ENCODE assay signal across 32 cellular contexts in the genomic region with DNA sequence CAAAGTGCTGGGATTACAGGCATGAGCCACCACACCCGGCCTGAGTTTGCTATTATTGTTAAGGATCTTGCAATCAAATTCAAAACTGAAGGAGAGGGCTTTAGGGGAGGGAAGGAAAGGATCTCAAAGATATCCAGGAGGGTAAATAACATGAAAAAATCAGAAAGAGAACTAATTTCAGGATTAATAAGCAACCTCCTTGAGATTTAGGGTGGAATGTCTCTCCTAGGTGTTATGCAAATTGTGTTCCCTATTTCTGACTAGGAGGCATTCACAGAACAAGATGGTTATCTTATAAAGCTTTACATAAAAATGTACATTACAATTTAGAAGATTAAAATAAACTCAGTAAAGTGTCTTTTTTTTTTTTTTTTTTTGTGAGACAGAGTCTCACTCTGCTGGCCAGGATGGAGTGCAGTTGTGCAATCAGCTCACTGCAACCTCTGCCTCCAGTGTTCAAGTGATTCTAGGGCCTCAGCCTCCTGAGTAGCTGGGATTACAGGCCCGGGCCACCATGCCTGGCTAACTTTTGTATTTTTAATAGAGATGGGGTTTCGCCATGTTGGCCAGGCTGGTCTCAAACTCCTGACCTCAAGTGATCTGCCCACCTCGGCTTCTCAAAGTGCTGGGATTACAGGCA.
"Had no signal": no experiment of that assay in that cellular context is flagged by ENCODE, and none has a peak within 500 bp of the region (broad histone marks: within the 10 kb centered on the region; RNA-seq: fewer than 3 reads in every experiment).

No MANE protein-coding gene starts in this region.

- H3K27me3 ChIP-seq: brain microvascular endothelial cell, dorsolateral prefrontal cortex, foreskin keratinocyte, gastrocnemius medialis, heart left ventricle had no signal

- H3K27ac Mint-ChIP-seq: activated CD4-positive, alpha-beta memory T cell treated with anti-CD3 and anti-CD28 coated beads for 36 hours; activated naive CD4-positive, alpha-beta T cell treated with anti-CD3 and anti-CD28 coated beads, Interleukin-2, amount 10 ng/mL, durations not matched to agents 7 days and 5 days; activated naive CD4-positive, alpha-beta T cell treated with anti-CD3 and anti-CD28 coated beads, Interleukin-2, amount 50 U/mL, for 72 hours; activated naive CD8-positive, alpha-beta T cell treated with anti-CD3 and anti-CD28 coated beads, Interleukin-2, amount 10 ng/mL, durations not matched to agents 7 days and 5 days; activated T-cell treated with anti-CD3 and anti-CD28 coated beads, Interleukin-2, amount 50 U/mL, for 24 hours; activated T-cell treated with anti-CD3 and anti-CD28 coated beads, Interleukin-2, amount 50 U/mL, for 72 hours; dendritic cell treated with granulocyte-macrophage colony-stimulating factor and Interleukin-4, amounts not matched to agents 40 ng/mL and 50 ng/mL, for 4 days; endodermal cell; T-helper 17 cell; T-helper 2 cell treated with Interferon-gamma antibody and Interleukin-4, amounts not matched to agents 5 μg/mL and 100 μg/mL, for 36 hours had no signal

- H3K27ac ChIP-seq: brain microvascular endothelial cell, coronary artery, dorsolateral prefrontal cortex, foreskin keratinocyte, gastrocnemius medialis, heart left ventricle had no signal

- H3K4me3 ChIP-seq: coronary artery, dorsolateral prefrontal cortex, gastrocnemius medialis, heart left ventricle had no signal

- H3K9me3 Mint-ChIP-seq: T-helper 2 cell treated with Interferon-gamma antibody and Interleukin-4, amounts not matched to agents 5 μg/mL and 100 μg/mL, for 36 hours had no signal

- H3K27me3 Mint-ChIP-seq: activated CD4-positive, alpha-beta memory T cell treated with anti-CD3 and anti-CD28 coated beads for 36 hours; activated naive CD4-positive, alpha-beta T cell treated with anti-CD3 and anti-CD28 coated beads, Interleukin-2, amount 10 ng/mL, durations not matched to agents 7 days and 5 days; activated naive CD8-positive, alpha-beta T cell treated with anti-CD3 and anti-CD28 coated beads, Interleukin-2, amount 10 ng/mL, durations not matched to agents 7 days and 5 days; activated T-cell treated with anti-CD3 and anti-CD28 coated beads, Interleukin-2, amount 50 U/mL, for 24 hours; central memory CD8-positive, alpha-beta T cell; dendritic cell treated with granulocyte-macrophage colony-stimulating factor and Interleukin-4, amounts not matched to agents 40 ng/mL and 50 ng/mL, for 4 days; T-helper 17 cell had no signal

- H3K4me1 ChIP-seq: gastrocnemius medialis had no signal

- FAIRE-seq: astrocyte, bronchial epithelial cell had no signal

- H3K36me3 Mint-ChIP-seq: activated naive CD4-positive, alpha-beta T cell treated with anti-CD3 and anti-CD28 coated beads, Interleukin-2, amount 10 ng/mL, durations not matched to agents 7 days and 5 days had no signal

- H3K4me1 Mint-ChIP-seq: activated naive CD4-positive, alpha-beta T cell treated with anti-CD3 and anti-CD28 coated beads, Interleukin-2, amount 10 ng/mL, durations not matched to agents 7 days and 5 days; activated naive CD8-positive, alpha-beta T cell treated with anti-CD3 and anti-CD28 coated beads, Interleukin-2, amount 10 ng/mL, durations not matched to agents 7 days and 5 days; central memory CD8-positive, alpha-beta T cell; T-helper 17 cell had no signal

- H3K9me3 ChIP-seq: gastrocnemius medialis had no signal

- H3K36me3 ChIP-seq: brain microvascular endothelial cell, gastrocnemius medialis, heart left ventricle had no signal

- DNase-seq: activated CD4-positive, alpha-beta memory T cell treated with anti-CD3 and anti-CD28 coated beads for 36 hours; activated CD4-positive, alpha-beta T cell treated with anti-CD3 and anti-CD28 coated beads for 1 hour; activated CD4-positive, alpha-beta T cell treated with anti-CD3 and anti-CD28 coated beads for 48 hours; activated CD8-positive, alpha-beta memory T cell treated with anti-CD3 and anti-CD28 coated beads, Interleukin-2, amount 50 U/mL, for 48 hours; activated gamma-delta T cell; activated naive CD4-positive, alpha-beta T cell; activated naive CD4-positive, alpha-beta T cell treated with anti-CD3 and anti-CD28 coated beads, Interleukin-2, amount 10 ng/mL, durations not matched to agents 7 days and 5 days; activated naive CD8-positive, alpha-beta T cell treated with anti-CD3 and anti-CD28 coated beads, Interleukin-2, amount 10 ng/mL, durations not matched to agents 7 days and 5 days; activated T-cell treated with anti-CD3 and anti-CD28 coated beads for 4 hours; activated T-cell treated with anti-CD3 and anti-CD28 coated beads, Interleukin-2, amount 50 U/mL, for 24 hours; activated T-cell treated with anti-CD3 and anti-CD28 coated beads, Interleukin-2, amount 50 U/mL, for 72 hours; amniotic stem cell; anterior cingulate cortex; brain microvascular endothelial cell; dorsolateral prefrontal cortex; effector memory CD4-positive, alpha-beta T cell; endodermal cell; foreskin keratinocyte; gastrocnemius medialis; glutamatergic neuron; heart left ventricle; T-helper 1 cell; T-helper 17 cell; T1000 had no signal

- H3K4me3 Mint-ChIP-seq: activated CD4-positive, alpha-beta memory T cell treated with anti-CD3 and anti-CD28 coated beads for 36 hours; activated naive CD4-positive, alpha-beta T cell treated with anti-CD3 and anti-CD28 coated beads, Interleukin-2, amount 10 ng/mL, durations not matched to agents 7 days and 5 days; activated naive CD8-positive, alpha-beta T cell treated with anti-CD3 and anti-CD28 coated beads, Interleukin-2, amount 10 ng/mL, durations not matched to agents 7 days and 5 days; activated T-cell treated with anti-CD3 and anti-CD28 coated beads, Interleukin-2, amount 50 U/mL, for 24 hours; activated T-cell treated with anti-CD3 and anti-CD28 coated beads, Interleukin-2, amount 50 U/mL, for 72 hours; central memory CD8-positive, alpha-beta T cell; dendritic cell treated with granulocyte-macrophage colony-stimulating factor and Interleukin-4, amounts not matched to agents 40 ng/mL and 50 ng/mL, for 4 days; endodermal cell; T-helper 17 cell; T-helper 2 cell treated with Interferon-gamma antibody and Interleukin-4, amounts not matched to agents 5 μg/mL and 100 μg/mL, for 36 hours had no signal

- ATAC-seq: activated naive CD4-positive, alpha-beta T cell treated with anti-CD3 and anti-CD28 coated beads, Interleukin-2, amount 50 U/mL, for 72 hours; activated T-cell treated with anti-CD3 and anti-CD28 coated beads, Interleukin-2, amount 50 U/mL, for 72 hours; esophagus mucosa; foreskin keratinocyte; gastrocnemius medialis; heart left ventricle; T-helper 17 cell had no signal
